Comparison of ENCODE assay signal across 8 cellular contexts in genomic region chr16:4183258-4184037, GRCh38. TPM values are rescaled to one million over a fixed set of nuclear protein-coding genes. Genes with fewer than 3 reads are reported as not detected.
DNase-seq lines count a peak whose midpoint lies in the region; ATAC-seq and TF ChIP-seq lines count a peak whose summit lies in the region.

No MANE protein-coding gene starts in this region.

- DNase-seq in AG09309 (ENCODE audit: low read depth) (peak; percentile 69), NCI-H446 (lab: John Stamatoyannopoulos, UW) (peak; percentile 70 to 97), choroid plexus epithelial cell (ENCODE audit: low read depth) (peak; percentile 93), kidney tubule cell (ENCODE audit: low spot score) (peak; percentile 94)
- DNase-seq in activated CD4-positive, alpha-beta T cell treated with anti-CD3 and anti-CD28 coated beads for 36 hours, result peak; percentile 94
- peak; percentile 70 to 90 for DNase-seq in stimulated activated CD4-positive, alpha-beta T cell treated with anti-CD3 and anti-CD28 coated beads, Interleukin-1b, Interleukin-23, amount 100 ng/mL, for 1 hour (ENCODE audit: low read depth in 2 of 2)

- no peaks in the 10 kb centered on the region for H3K9me3 Mint-ChIP-seq in activated CD4-positive, alpha-beta T cell treated with anti-CD3 and anti-CD28 coated beads for 36 hours (ENCODE audit: low read depth)

- peak overlapping the region; percentile 47 for H3K27ac Mint-ChIP-seq in activated CD4-positive, alpha-beta T cell treated with anti-CD3 and anti-CD28 coated beads for 36 hours

- ATAC-seq in GM19023 (IDR thresholded peaks at IDR 0.05; ENCODE audit: unreplicated experiment), result peak; percentile 89
- ATAC-seq in HG03175 (IDR thresholded peaks at IDR 0.05; ENCODE audit: unreplicated experiment), result peak; percentile 78
- peak; percentile 95 for ATAC-seq in activated CD4-positive, alpha-beta T cell treated with anti-CD3 and anti-CD28 coated beads for 36 hours

- H3K4me1 Mint-ChIP-seq in activated CD4-positive, alpha-beta T cell treated with anti-CD3 and anti-CD28 coated beads for 36 hours, result peaks cover 6% of the 10 kb centered on the region

- TF ChIP-seq CTCF in AG09309 (IDR thresholded peaks at IDR 0.05; ENCODE audit: control insufficient read depth, insufficient read depth, low read depth, low read length, missing control alignments), result no peak
- TF ChIP-seq CTCF in choroid plexus epithelial cell (conservative IDR thresholded peaks at IDR 0.05; ENCODE audit: low read depth, low read length), result no peak

- intact Hi-C loops in activated CD4-positive, alpha-beta T cell treated with anti-CD3 and anti-CD28 coated beads for 36 hours (cut with DNase I, micrococcal nuclease), result loop anchor here (1.0 to 5.0 kb wide), 7 partner anchors 67 to 571 kb away; partner anchors contain the start of genes ADCY9 (in 1 of the 2), CREBBP (in 1 of the 2), SLX4 (in 1 of the 2) and TFAP4 (in 1 of the 2)

- POLR2A ChIA-PET in activated CD4-positive, alpha-beta T cell treated with anti-CD3 and anti-CD28 coated beads for 36 hours (lab: Charles Lee), result no interaction called here

- H3K4me3 ChIP-seq in AG09309 (ENCODE audit: control insufficient read depth, low read depth, low read length) (peak overlapping the region; percentile 90), choroid plexus epithelial cell (ENCODE audit: low read depth, low read length) (peak overlapping the region; percentile 83)

- no peaks in the 10 kb centered on the region for H3K27me3 Mint-ChIP-seq in activated CD4-positive, alpha-beta T cell treated with anti-CD3 and anti-CD28 coated beads for 36 hours

- CTCF ChIA-PET in activated CD4-positive, alpha-beta T cell treated with anti-CD3 and anti-CD28 coated beads for 36 hours (lab: Charles Lee), result interaction anchor here (1.0 kb wide), 1 partner anchor 71 kb away, joined by 7 read pairs; no protein-coding TSS in a partner anchor

- no peaks in the 10 kb centered on the region for H3K36me3 Mint-ChIP-seq in activated CD4-positive, alpha-beta T cell treated with anti-CD3 and anti-CD28 coated beads for 36 hours (ENCODE audit: low read depth)

- peak overlapping the region; percentile 76 for H3K4me3 Mint-ChIP-seq in activated CD4-positive, alpha-beta T cell treated with anti-CD3 and anti-CD28 coated beads for 36 hours

RNA-seq across cellular contexts. Expression of gene SRL, which starts 58.4 kb away (rescaled TPM):
- total RNA-seq in activated CD4-positive, alpha-beta T cell treated with anti-CD3 and anti-CD28 coated beads for 36 hours, result not detected

Comparison
In these comparisons a context has a peak if more than half of its experiments do, and no peak if none do; other contexts are left out.
1. Peak in every context shown above with its lines: DNase-seq, ATAC-seq and H3K4me3 ChIP-seq.